ENCODE assay signal across 13 cellular contexts in the genomic region with DNA sequence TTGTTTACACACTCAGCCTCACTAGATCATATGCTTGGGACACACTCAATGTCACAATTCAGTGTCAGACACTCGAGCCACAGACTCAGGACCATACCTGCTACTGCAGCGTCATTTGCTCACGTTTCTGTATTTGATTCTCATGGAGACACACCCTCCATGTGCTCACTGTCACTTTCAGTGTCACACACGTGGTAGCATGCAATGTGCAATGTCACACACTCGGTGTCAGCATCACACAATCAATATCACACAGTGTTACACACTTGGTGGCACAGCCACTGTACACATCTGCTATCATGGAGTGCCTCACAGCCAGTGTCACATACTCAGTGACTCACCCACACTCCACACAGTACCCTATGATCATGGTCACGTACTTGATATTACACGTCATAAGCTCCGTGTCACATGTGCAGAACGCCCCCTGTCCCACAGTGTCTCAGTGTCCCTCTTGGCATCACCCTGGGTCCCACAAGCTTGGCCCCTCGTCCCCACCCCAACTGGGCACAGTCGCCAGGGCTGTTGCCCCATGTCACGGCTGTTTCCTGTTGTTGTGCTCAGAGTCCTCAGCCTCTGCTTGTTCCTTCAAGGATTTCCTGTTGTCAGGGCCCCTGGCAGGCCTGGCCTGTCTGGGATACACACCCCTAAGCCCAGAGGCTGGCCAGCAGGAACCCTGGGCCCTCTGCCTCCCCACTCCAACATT. TPM values are rescaled to one million over a fixed set of nuclear protein-coding genes. Genes with fewer than 3 reads are reported as not detected.
A peak's percentile ranks its signal among the peaks of the same experiment; 100 is the strongest.
DNase-seq lines count a peak whose midpoint lies in the region; ATAC-seq and TF ChIP-seq lines count a peak whose summit lies in the region.
"Had no signal": no experiment of that assay in that cellular context is flagged by ENCODE, and none has a peak within 500 bp of the region (broad histone marks: within the 10 kb centered on the region; RNA-seq: fewer than 3 reads in every experiment).

No MANE protein-coding gene starts in this region.

- peaks cover 0 to 11% of the 10 kb centered on the region in 2 donors for H3K27me3 Mint-ChIP-seq in effector memory CD8-positive, alpha-beta T cell
- H3K27me3 Mint-ChIP-seq: activated naive CD4-positive, alpha-beta T cell treated with anti-CD3 and anti-CD28 coated beads, Interleukin-2, amount 50 U/mL, for 24 hours had no signal

- TF ChIP-seq POLR2A in body of pancreas (IDR thresholded peaks at IDR 0.05), result no peak
- TF ChIP-seq POLR2A in gastrocnemius medialis (IDR thresholded peaks at IDR 0.05), result peak in 1 of 2 donors; percentile 37
- no peak for TF ChIP-seq POLR2A in GM18505 (IDR thresholded peaks at IDR 0.05; ENCODE audit: borderline replicate concordance, extremely low read depth, insufficient read depth, insufficient read length)

- H3K27ac ChIP-seq in body of pancreas, result peak overlapping the region in 2 of 4 donors; percentile 56 to 62
- H3K27ac ChIP-seq in gastrocnemius medialis, result peak overlapping the region; percentile 54 to 81 (median 76)
- H3K27ac ChIP-seq: SJCRH30 had no signal

- H3K27me3 ChIP-seq in body of pancreas (no peaks in the 10 kb centered on the region), gastrocnemius medialis (no peaks in the 10 kb centered on the region)

- ATAC-seq in body of pancreas, result peak; percentile 47
- peak; percentile 50 for ATAC-seq in left lobe of liver
- peak; percentile 51 to 57 for ATAC-seq in gastrocnemius medialis
- no peak for ATAC-seq in effector memory CD8-positive, alpha-beta T cell (replicated peaks)
- ATAC-seq in GM18505 (IDR thresholded peaks at IDR 0.05; ENCODE audit: unreplicated experiment), result no peak

- DNase-seq in GM12864 (ENCODE audit: low read depth) (peak; percentile 10), body of pancreas (peak in 2 of 4 donors; percentile 19 to 39), left lobe of liver (ENCODE audit: low spot score) (no peak), gastrocnemius medialis (peak in 1 of 2 donors; percentile 62), NCI-H2029 (lab: John Stamatoyannopoulos, UW) (no peak), putamen (ENCODE audit: low spot score) (no peak)
- DNase-seq in effector memory CD8-positive, alpha-beta T cell, result no peak
- DNase-seq: activated CD4-positive, alpha-beta T cell treated with anti-CD3 and anti-CD28 coated beads for 4 hours; NCI-H510A; posterior cingulate gyrus; SJCRH30 had no signal

- no peaks in the 10 kb centered on the region for H3K9me3 ChIP-seq in body of pancreas
- H3K9me3 ChIP-seq in gastrocnemius medialis, result no peaks in the 10 kb centered on the region
- H3K9me3 ChIP-seq: SJCRH30 had no signal

- H3K9me3 Mint-ChIP-seq in effector memory CD8-positive, alpha-beta T cell, result no peaks in the 10 kb centered on the region
- H3K9me3 Mint-ChIP-seq: activated naive CD4-positive, alpha-beta T cell treated with anti-CD3 and anti-CD28 coated beads, Interleukin-2, amount 50 U/mL, for 24 hours had no signal

- H3K4me3 Mint-ChIP-seq in effector memory CD8-positive, alpha-beta T cell, result no peak overlapping the region
- H3K4me3 Mint-ChIP-seq: activated naive CD4-positive, alpha-beta T cell treated with anti-CD3 and anti-CD28 coated beads, Interleukin-2, amount 50 U/mL, for 24 hours had no signal

- in situ Hi-C loops in gastrocnemius medialis (cut with MboI; ENCODE audit: low sequenced_read_pairs in 4 of 4), result no loop called here

- H3K4me1 ChIP-seq in body of pancreas (peaks cover 13% of the 10 kb centered on the region), gastrocnemius medialis (peaks cover 28 to 36% of the 10 kb centered on the region in 2 donors)

- H3K4me3 ChIP-seq in GM12864 (ENCODE audit: low read depth, low read length) (no peak overlapping the region), body of pancreas (no peak overlapping the region), gastrocnemius medialis (no peak overlapping the region)
- H3K4me3 ChIP-seq: SJCRH30 had no signal

- TF ChIP-seq CTCF in GM12864 (IDR thresholded peaks at IDR 0.05; ENCODE audit: low read depth, low read length, missing control alignments), result no peak
- TF ChIP-seq CTCF in body of pancreas (IDR thresholded peaks at IDR 0.05), result no peak
- TF ChIP-seq CTCF in gastrocnemius medialis (IDR thresholded peaks at IDR 0.05 in 4 of 5, conservative IDR thresholded peaks at IDR 0.05 in 1 of 5), result no peak

- H3K4me1 Mint-ChIP-seq in effector memory CD8-positive, alpha-beta T cell (ENCODE audit: low read depth in 2 of 2), result peaks cover 14 to 16% of the 10 kb centered on the region in 2 donors

- 72% methylated on average over 12 of the region's 12 CpGs for WGBS in body of pancreas, 2 donors

- no peaks in the 10 kb centered on the region for H3K36me3 Mint-ChIP-seq in effector memory CD8-positive, alpha-beta T cell (ENCODE audit: insufficient read depth)
- H3K36me3 Mint-ChIP-seq: activated naive CD4-positive, alpha-beta T cell treated with anti-CD3 and anti-CD28 coated beads, Interleukin-2, amount 50 U/mL, for 24 hours had no signal

- no peaks in the 10 kb centered on the region for H3K36me3 ChIP-seq in body of pancreas (replicated peaks in 1 of 2; ENCODE audit: insufficient read depth in 1 of 2, low read depth in 2 of 2)
- H3K36me3 ChIP-seq in gastrocnemius medialis, result no peaks in the 10 kb centered on the region
- H3K36me3 ChIP-seq: SJCRH30 had no signal

- intact Hi-C loops in body of pancreas (cut with DNase I) (no loop called here), gastrocnemius medialis (cut with DNase I; ENCODE audit: low total_unique reads) (no loop called here)

- H3K27ac Mint-ChIP-seq in effector memory CD8-positive, alpha-beta T cell, result no peak overlapping the region
- H3K27ac Mint-ChIP-seq: activated naive CD4-positive, alpha-beta T cell treated with anti-CD3 and anti-CD28 coated beads, Interleukin-2, amount 50 U/mL, for 24 hours had no signal

RNA-seq across cellular contexts. Expression of a gene that starts 49.6 kb away (rescaled TPM):
- total RNA-seq in body of pancreas (10 to 100 TPM in 1 of 2 donors, 1 to 10 TPM in 1; 7.0 to 29.3 TPM), left lobe of liver (20.3 TPM), gastrocnemius medialis (10 to 100 TPM; 13.4 to 26.6 (median 21.9) TPM)

Comparison
In these comparisons a context has a peak if more than half of its experiments do, and no peak if none do; other contexts are left out.
1. ATAC-seq: peak in body of pancreas (single experiment), left lobe of liver (single experiment) and gastrocnemius medialis (2 of 2); none in effector memory CD8-positive, alpha-beta T cell (single experiment) and GM18505 (single experiment).